ENCODE assay signal across 8 cellular contexts in the genomic region with DNA sequence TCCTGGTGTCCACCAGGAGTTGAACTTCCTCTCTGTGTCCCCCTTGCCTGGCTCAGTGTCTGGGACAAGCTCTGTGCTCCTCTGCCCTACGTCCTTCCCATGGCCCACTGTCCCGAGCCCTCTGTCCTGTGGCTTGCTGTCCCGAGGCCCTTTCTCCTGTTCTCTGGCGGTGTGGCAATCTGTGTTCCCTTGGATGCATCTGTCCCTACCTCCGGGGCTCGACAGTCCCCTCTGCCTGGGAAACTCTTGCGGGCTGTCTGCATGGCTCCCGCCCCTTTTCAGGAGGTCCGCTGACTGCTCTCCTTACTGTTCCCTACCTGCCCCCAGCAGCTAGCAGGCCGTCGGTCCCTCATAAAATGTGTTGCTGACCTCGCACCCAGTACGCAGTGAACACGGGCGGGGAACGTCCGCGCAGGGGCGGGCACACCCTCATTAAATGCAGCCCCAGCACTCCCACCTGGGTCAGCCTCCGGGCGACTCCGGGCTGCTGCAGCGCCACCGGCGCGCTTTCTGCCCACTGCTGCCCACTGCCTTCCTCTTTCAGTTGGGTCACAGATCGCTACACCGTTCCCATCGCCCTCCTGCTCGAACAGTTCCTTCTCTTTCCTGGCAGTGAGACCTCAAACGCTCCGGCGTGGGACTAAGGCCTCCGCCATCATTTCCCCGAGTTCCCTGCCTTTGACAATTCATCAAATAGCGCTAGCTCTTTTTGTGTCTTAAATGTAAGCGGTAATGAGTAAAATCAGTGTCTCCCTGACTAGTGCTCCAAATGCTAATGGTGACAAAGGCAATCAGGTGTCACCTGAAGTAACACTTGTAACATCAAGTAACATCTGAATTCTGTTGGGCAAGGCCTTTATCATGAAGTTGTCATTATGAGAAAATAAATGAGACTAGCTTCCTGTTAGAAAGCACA.
A peak's percentile ranks its signal among the peaks of the same experiment; 100 is the strongest.
DNase-seq lines count a peak whose midpoint lies in the region; ATAC-seq and TF ChIP-seq lines count a peak whose summit lies in the region.

No MANE protein-coding gene starts in this region.

- H3K9me3 ChIP-seq in BLaER1 (peaks cover 6% of the 10 kb centered on the region; the same call in 1 of the 2 replicates), muscle layer of duodenum (ENCODE audit: control insufficient read depth in 1 of 2, low read length in 2 of 2) (peaks cover 0 to 3% of the 10 kb centered on the region in 2 donors)

- H3K27ac ChIP-seq in BLaER1 (no peak overlapping the region), coronary artery (no peak overlapping the region), muscle layer of duodenum (ENCODE audit: low read length) (no peak overlapping the region)

- DNase-seq in coronary artery (ENCODE audit: low spot score) (no peak), Kasumi-1 (lab: John Stamatoyannopoulos, UW) (no peak)

- H3K9ac ChIP-seq in BLaER1: no peak overlapping the region

- H3K27me3 ChIP-seq in BLaER1 (peaks cover 27% of the 10 kb centered on the region), muscle layer of duodenum (ENCODE audit: low read depth, low read length) (no peaks in the 10 kb centered on the region)

- no peaks in the 10 kb centered on the region for H4K20me1 ChIP-seq in BLaER1

- TF ChIP-seq CTCF in coronary artery (IDR thresholded peaks at IDR 0.05): no peak

- H3K4me3 ChIP-seq in BLaER1: peak overlapping the region; percentile 45
- H3K4me3 ChIP-seq in coronary artery: peak overlapping the region; percentile 26
- peak overlapping the region; percentile 16 to 19 for H3K4me3 ChIP-seq in muscle layer of duodenum (ENCODE audit: low read depth in 1 of 2, low read length in 2 of 2)

- H3K36me3 ChIP-seq in BLaER1: no peaks in the 10 kb centered on the region
- H3K36me3 ChIP-seq in muscle layer of duodenum (ENCODE audit: control insufficient read depth in 1 of 2, insufficient read depth in 2 of 2, low read length in 2 of 2): no peaks in the 10 kb centered on the region

- peak; percentile 37 for ATAC-seq in HG02798 (IDR thresholded peaks at IDR 0.05; ENCODE audit: poor library complexity, unreplicated experiment)
- no peak for ATAC-seq in GM19452 (IDR thresholded peaks at IDR 0.05; ENCODE audit: unreplicated experiment)
- no peak for ATAC-seq in HG03045 (IDR thresholded peaks at IDR 0.05; ENCODE audit: unreplicated experiment)
- no peak for ATAC-seq in GM18520 (IDR thresholded peaks at IDR 0.05; ENCODE audit: unreplicated experiment)

- H3K4me2 ChIP-seq in BLaER1: peak overlapping the region; percentile 84

- peaks cover 18% of the 10 kb centered on the region for H3K4me1 ChIP-seq in BLaER1
- H3K4me1 ChIP-seq in muscle layer of duodenum (ENCODE audit: control insufficient read depth in 1 of 2, insufficient read depth in 2 of 2, low read length in 2 of 2): no peaks in the 10 kb centered on the region
